Comparison of ENCODE assay signal across 2 cellular contexts in genomic region chr4:85779165-85779564, GRCh38.
TF ChIP-seq lines count a peak whose summit lies in the region.

No MANE protein-coding gene starts in this region.

TF ChIP-seq in A549, 52 proteins besides CTCF, POLR2A, EP300 and RAD21 (continued from another document):
- TF ChIP-seq USF2 (IDR thresholded peaks at IDR 0.05) (no peak), TP53 (CRISPR knock-in tag; IDR thresholded peaks at IDR 0.05) (no peak)

TF ChIP-seq in HCT116, 20 proteins besides CTCF, POLR2A, EP300 and RAD21 (continued from another document):
- no peak for TF ChIP-seq ZBTB33 (IDR thresholded peaks at IDR 0.05; ENCODE audit: extremely low read depth, insufficient replicate concordance, low read length)
- no peak for TF ChIP-seq YY1 (IDR thresholded peaks at IDR 0.05; ENCODE audit: extremely low read depth, insufficient replicate concordance, low read depth, low read length)
- no peak for TF ChIP-seq JUND (IDR thresholded peaks at IDR 0.05)
- no peak for TF ChIP-seq POLR2AphosphoS5 (IDR thresholded peaks at IDR 0.05; ENCODE audit: low read depth, low read length)
- no peak for TF ChIP-seq TCF7L2 (IDR thresholded peaks at IDR 0.05; ENCODE audit: borderline replicate concordance, extremely low read depth, insufficient read depth, insufficient read length)
- no peak for TF ChIP-seq FOSL1 (IDR thresholded peaks at IDR 0.05; ENCODE audit: low read depth)
- no peak for TF ChIP-seq CBX3 (IDR thresholded peaks at IDR 0.05; ENCODE audit: low read depth)
- TF ChIP-seq ZFX (IDR thresholded peaks at IDR 0.05) = no peak
